In the genomic region with DNA sequence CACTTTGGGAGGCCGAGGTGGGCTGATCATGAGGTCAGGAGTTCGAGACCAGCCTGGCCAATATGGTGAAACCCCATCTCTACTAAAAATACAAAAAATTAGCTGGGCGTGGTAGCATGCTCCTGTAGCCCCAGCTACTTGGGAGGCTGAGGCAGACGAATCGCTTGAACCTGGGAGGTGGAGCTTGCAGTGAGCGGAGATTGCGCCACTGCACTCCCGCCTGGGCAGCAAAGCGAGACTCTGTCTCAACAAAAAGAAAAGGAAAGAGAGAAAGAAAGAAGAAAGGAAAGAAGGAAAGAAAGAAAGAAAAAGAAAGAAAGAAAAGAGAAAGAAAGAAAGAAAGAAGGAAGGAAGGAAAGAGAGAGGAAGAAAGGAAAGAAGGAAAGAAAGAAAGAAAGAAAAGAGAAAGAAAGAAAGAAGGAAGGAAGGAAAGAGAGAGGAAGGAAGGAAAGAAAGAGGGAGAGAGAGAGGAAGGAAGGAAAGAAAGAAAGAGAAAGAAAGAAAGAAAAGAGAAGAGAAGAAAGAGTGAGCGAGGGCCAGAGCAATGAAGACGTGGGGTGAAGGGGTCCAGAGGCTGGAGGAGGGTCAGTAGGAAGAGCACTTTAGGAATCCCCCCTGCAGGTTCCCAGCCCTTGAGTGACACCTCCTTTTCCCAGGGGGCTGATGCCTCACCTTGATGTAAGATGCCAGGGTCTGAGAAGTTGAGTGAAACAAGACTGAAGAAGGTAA, we compare ENCODE assay signal across 5 cellular contexts. TPM values are rescaled to one million over a fixed set of nuclear protein-coding genes. Genes with fewer than 3 reads are reported as not detected.
"Had no signal": no experiment of that assay in that cellular context is flagged by ENCODE, and none has a peak within 500 bp of the region (broad histone marks: within the 10 kb centered on the region; RNA-seq: fewer than 3 reads in every experiment).

No MANE protein-coding gene starts in this region.

RNA-seq across cellular contexts. Expression of gene ZDHHC19, which starts 1.1 kb away (rescaled TPM):
- total RNA-seq: GM23248, H4, HFFc6, HT1080, IMR-90 had no signal
- polyA plus RNA-seq: GM23248 had no signal

RNA-seq across cellular contexts. Expression of gene SLC51A, which starts 6.2 kb away (rescaled TPM):
- total RNA-seq: GM23248, H4, HFFc6, HT1080, IMR-90 had no signal
- polyA plus RNA-seq: IMR-90 had no signal
